In the genomic region with DNA sequence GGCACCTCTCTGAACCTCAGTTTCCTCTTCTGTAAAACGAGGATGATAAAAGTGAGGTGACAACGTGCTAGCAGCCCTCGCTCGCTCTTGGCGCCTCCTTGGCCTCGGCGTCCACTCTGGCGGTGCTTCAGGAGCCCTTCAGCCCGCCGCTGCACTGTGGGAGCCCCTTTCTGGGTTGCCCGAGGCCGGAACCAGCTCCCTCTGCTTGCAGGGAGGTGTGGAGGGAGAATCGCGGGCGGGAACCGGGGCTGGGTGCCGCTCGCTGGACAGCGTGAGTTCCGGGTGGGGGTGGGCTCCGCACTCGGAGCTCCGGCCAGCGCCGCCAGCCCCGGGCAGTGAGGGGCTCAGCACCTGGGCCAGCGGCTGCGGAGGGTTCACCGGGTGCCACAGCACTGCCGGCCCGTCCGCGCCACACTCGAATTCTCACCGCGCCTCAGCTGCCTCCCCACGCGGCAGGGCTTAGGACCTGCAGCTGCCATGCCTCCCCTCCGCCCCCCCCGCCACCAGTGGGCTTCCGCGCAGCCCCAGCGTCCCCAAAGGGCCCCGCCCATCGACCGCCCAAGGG, we compare ENCODE assay signal across 29 cellular contexts.
"Had no signal": no experiment of that assay in that cellular context is flagged by ENCODE, and none has a peak within 500 bp of the region (broad histone marks: within the 10 kb centered on the region; RNA-seq: fewer than 3 reads in every experiment).

No MANE protein-coding gene starts in this region.

- H3K27me3 ChIP-seq: breast epithelium, MG63, SJCRH30 had no signal

- H3K27ac ChIP-seq: breast epithelium, KMS-11, SJCRH30, VCaP had no signal

- H3K9me3 Mint-ChIP-seq: activated CD4-positive, alpha-beta memory T cell treated with anti-CD3 and anti-CD28 coated beads for 36 hours; activated CD4-positive, alpha-beta T cell treated with anti-CD3 and anti-CD28 coated beads, Interleukin-2, amount 10 ng/mL, durations not matched to agents 7 days and 5 days; activated naive CD4-positive, alpha-beta T cell treated with anti-CD3 and anti-CD28 coated beads, Interleukin-2, amount 10 ng/mL, durations not matched to agents 7 days and 5 days; activated naive CD8-positive, alpha-beta T cell treated with anti-CD3 and anti-CD28 coated beads for 36 hours; activated T-cell treated with anti-CD3 and anti-CD28 coated beads, Interleukin-2, amount 50 U/mL, for 4 hours had no signal

- H3K4me3 Mint-ChIP-seq: activated CD4-positive, alpha-beta memory T cell treated with anti-CD3 and anti-CD28 coated beads for 36 hours; activated CD4-positive, alpha-beta T cell treated with anti-CD3 and anti-CD28 coated beads, Interleukin-2, amount 10 ng/mL, durations not matched to agents 7 days and 5 days; activated naive CD4-positive, alpha-beta T cell treated with anti-CD3 and anti-CD28 coated beads, Interleukin-2, amount 10 ng/mL, durations not matched to agents 7 days and 5 days; activated naive CD8-positive, alpha-beta T cell treated with anti-CD3 and anti-CD28 coated beads for 36 hours; activated T-cell treated with anti-CD3 and anti-CD28 coated beads, Interleukin-2, amount 50 U/mL, for 4 hours had no signal

- ATAC-seq: activated T-cell treated with anti-CD3 and anti-CD28 coated beads, Interleukin-2, amount 50 U/mL, for 4 hours; Panc1; Right ventricle myocardium inferior had no signal

- H3K9me3 ChIP-seq: breast epithelium, MG63, SJCRH30, SK-N-SH had no signal

- H3K4me1 ChIP-seq: breast epithelium, SJCRH30 had no signal

- H3K4me3 ChIP-seq: breast epithelium, MG63, SJCRH30 had no signal

- H3K27me3 Mint-ChIP-seq: activated CD4-positive, alpha-beta memory T cell treated with anti-CD3 and anti-CD28 coated beads for 36 hours; activated CD4-positive, alpha-beta T cell treated with anti-CD3 and anti-CD28 coated beads, Interleukin-2, amount 10 ng/mL, durations not matched to agents 7 days and 5 days; activated naive CD4-positive, alpha-beta T cell treated with anti-CD3 and anti-CD28 coated beads, Interleukin-2, amount 10 ng/mL, durations not matched to agents 7 days and 5 days; activated naive CD8-positive, alpha-beta T cell treated with anti-CD3 and anti-CD28 coated beads for 36 hours had no signal

- H3K27ac Mint-ChIP-seq: activated CD4-positive, alpha-beta memory T cell treated with anti-CD3 and anti-CD28 coated beads for 36 hours; activated CD4-positive, alpha-beta T cell treated with anti-CD3 and anti-CD28 coated beads, Interleukin-2, amount 10 ng/mL, durations not matched to agents 7 days and 5 days; activated naive CD4-positive, alpha-beta T cell treated with anti-CD3 and anti-CD28 coated beads, Interleukin-2, amount 10 ng/mL, durations not matched to agents 7 days and 5 days; activated naive CD8-positive, alpha-beta T cell treated with anti-CD3 and anti-CD28 coated beads for 36 hours had no signal

- H3K36me3 Mint-ChIP-seq: activated CD4-positive, alpha-beta memory T cell treated with anti-CD3 and anti-CD28 coated beads for 36 hours; activated naive CD4-positive, alpha-beta T cell treated with anti-CD3 and anti-CD28 coated beads, Interleukin-2, amount 10 ng/mL, durations not matched to agents 7 days and 5 days; activated naive CD8-positive, alpha-beta T cell treated with anti-CD3 and anti-CD28 coated beads for 36 hours had no signal

- DNase-seq: activated CD4-positive, alpha-beta memory T cell treated with anti-CD3 and anti-CD28 coated beads for 36 hours; activated CD4-positive, alpha-beta T cell treated with anti-CD3 and anti-CD28 coated beads, Interleukin-2, amount 10 ng/mL, durations not matched to agents 7 days and 5 days; activated CD4-positive, CD25-positive, alpha-beta regulatory T cell; activated CD8-positive, alpha-beta memory T cell treated with anti-CD3 and anti-CD28 coated beads for 24 hours; activated effector memory CD4-positive, alpha-beta T cell treated with anti-CD3 and anti-CD28 coated beads, Interleukin-2, amount 50 U/mL, for 16 hours; activated naive CD4-positive, alpha-beta T cell treated with anti-CD3 and anti-CD28 coated beads, Interleukin-2, amount 10 ng/mL, durations not matched to agents 7 days and 5 days; activated naive CD8-positive, alpha-beta T cell treated with anti-CD3 and anti-CD28 coated beads for 36 hours; activated T-cell treated with anti-CD3 and anti-CD28 coated beads, Interleukin-2, amount 50 U/mL, for 4 hours; aorta; caudate nucleus; MG63; MV-4-11; NCI-H1092 treated with DMSO at 0.1 percent for 48 hours; NCI-H1417 treated with DMSO at 0.1 percent for 48 hours; NCI-H1694; NCI-H2029; NCI-H2107; NCI-H2171 treated with DMSO at 0.1 percent for 48 hours; NCI-H510A treated with DMSO at 0.1 percent for 48 hours; NCI-H69; RPMI8226; SJCRH30; SK-N-SH; T-helper 1 cell had no signal

- H3K4me1 Mint-ChIP-seq: activated CD4-positive, alpha-beta T cell treated with anti-CD3 and anti-CD28 coated beads, Interleukin-2, amount 10 ng/mL, durations not matched to agents 7 days and 5 days; activated naive CD4-positive, alpha-beta T cell treated with anti-CD3 and anti-CD28 coated beads, Interleukin-2, amount 10 ng/mL, durations not matched to agents 7 days and 5 days; activated naive CD8-positive, alpha-beta T cell treated with anti-CD3 and anti-CD28 coated beads for 36 hours had no signal

- H3K36me3 ChIP-seq: breast epithelium, MG63, SJCRH30 had no signal
